In genomic region chr22:27107824-27108223, GRCh38 we compare ENCODE assay signal across 8 cellular contexts.
DNase-seq lines count a peak whose midpoint lies in the region; TF ChIP-seq lines count a peak whose summit lies in the region.

No MANE protein-coding gene starts in this region.

- intact Hi-C loops in PC-9 (cut with micrococcal nuclease; ENCODE audit: unreplicated experiment), result no loop called here

- H3F3A ChIP-seq in PC-9 (ENCODE audit: insufficient read depth, low read depth), result peaks cover 11% of the 10 kb centered on the region

- no peaks in the 10 kb centered on the region for H3K79me2 ChIP-seq in PC-9 (ENCODE audit: low read depth)

- H3K27me3 ChIP-seq in PC-9 (ENCODE audit: insufficient read depth, low read depth) (no peaks in the 10 kb centered on the region), rectal smooth muscle tissue (ENCODE audit: control insufficient read depth, insufficient read depth, low read length) (no peaks in the 10 kb centered on the region)

- H3K4me3 Mint-ChIP-seq in activated CD4-positive, alpha-beta memory T cell treated with anti-CD3 and anti-CD28 coated beads, Interleukin-2, amount 10 ng/mL, durations not matched to agents 7 days and 5 days, result no peak overlapping the region

- H3K9me2 ChIP-seq in PC-9 (ENCODE audit: insufficient read depth), result no peaks in the 10 kb centered on the region

- DNase-seq in GM04504 (ENCODE audit: low read depth), result peak; percentile 84
- DNase-seq in PC-9, result peak; percentile 80 to 96
- peak; percentile 90 for DNase-seq in fibroblast of mammary gland (ENCODE audit: low read depth)
- no peak for DNase-seq in activated CD4-positive, alpha-beta memory T cell treated with anti-CD3 and anti-CD28 coated beads, Interleukin-2, amount 10 ng/mL, durations not matched to agents 7 days and 5 days
- DNase-seq in activated CD4-positive, alpha-beta T cell treated with anti-CD3 and anti-CD28 coated beads for 48 hours, result no peak
- no peak for DNase-seq in GDM1 (lab: John Stamatoyannopoulos, UW)
- no peak for DNase-seq in activated naive CD4-positive, alpha-beta T cell (lab: John Stamatoyannopoulos, UW)

- H3K9ac ChIP-seq in rectal smooth muscle tissue (ENCODE audit: low read length), result no peak overlapping the region

- H3K4me1 ChIP-seq in PC-9 (replicated peaks; ENCODE audit: insufficient read depth), result peaks cover 52% of the 10 kb centered on the region
- peaks cover 33% of the 10 kb centered on the region for H3K4me1 ChIP-seq in rectal smooth muscle tissue (ENCODE audit: control insufficient read depth, insufficient read depth, low read length)

- no peaks in the 10 kb centered on the region for H3K4me1 Mint-ChIP-seq in activated CD4-positive, alpha-beta memory T cell treated with anti-CD3 and anti-CD28 coated beads, Interleukin-2, amount 10 ng/mL, durations not matched to agents 7 days and 5 days

- H2AFZ ChIP-seq in PC-9, result no peak overlapping the region

- H3K9me3 ChIP-seq in PC-9 (ENCODE audit: insufficient read depth, low read depth), result no peaks in the 10 kb centered on the region

- H4K20me1 ChIP-seq in PC-9 (ENCODE audit: insufficient read depth), result no peaks in the 10 kb centered on the region

- no peak overlapping the region for H3K27ac ChIP-seq in PC-9
- H3K27ac ChIP-seq in rectal smooth muscle tissue (ENCODE audit: low read depth, low read length), result peak overlapping the region; percentile 85

- POLR2A ChIA-PET in PC-9 (lab: Charles Lee; ENCODE audit: unreplicated experiment), result no interaction called here
- POLR2A ChIA-PET in activated CD4-positive, alpha-beta memory T cell treated with anti-CD3 and anti-CD28 coated beads, Interleukin-2, amount 10 ng/mL, durations not matched to agents 7 days and 5 days (lab: Charles Lee), result no interaction called here

- BruUV-seq in PC-9 (replicated peaks; lab: Mats Ljungman, UMichigan), result no TSS peak

- H3K4me3 ChIP-seq in PC-9, result no peak overlapping the region
- no peak overlapping the region for H3K4me3 ChIP-seq in fibroblast of mammary gland (ENCODE audit: control insufficient read depth, low read depth, low read length)
- H3K4me3 ChIP-seq in rectal smooth muscle tissue (ENCODE audit: low read length), result no peak overlapping the region

- H3K36me3 ChIP-seq in PC-9 (ENCODE audit: low read depth) (no peaks in the 10 kb centered on the region), rectal smooth muscle tissue (ENCODE audit: control insufficient read depth, insufficient read depth, low read length) (no peaks in the 10 kb centered on the region)

- TF ChIP-seq CTCF in PC-9 (conservative IDR thresholded peaks at IDR 0.05) (no peak), fibroblast of mammary gland (conservative IDR thresholded peaks at IDR 0.05; ENCODE audit: control insufficient read depth, insufficient read depth, low read depth, low read length) (no peak)

- no peak overlapping the region for H3K27ac Mint-ChIP-seq in activated CD4-positive, alpha-beta memory T cell treated with anti-CD3 and anti-CD28 coated beads, Interleukin-2, amount 10 ng/mL, durations not matched to agents 7 days and 5 days

- CTCF ChIA-PET in PC-9 (lab: Charles Lee), result interaction anchor here (0.6 kb wide), 1 partner anchor 43 kb away, joined by 3 read pairs; no protein-coding TSS in a partner anchor
- CTCF ChIA-PET in activated CD4-positive, alpha-beta memory T cell treated with anti-CD3 and anti-CD28 coated beads, Interleukin-2, amount 10 ng/mL, durations not matched to agents 7 days and 5 days (lab: Charles Lee), result no interaction called here

- H3K4me2 ChIP-seq in PC-9, result no peak overlapping the region

- peaks cover 6% of the 10 kb centered on the region for H3K9me3 Mint-ChIP-seq in activated CD4-positive, alpha-beta memory T cell treated with anti-CD3 and anti-CD28 coated beads, Interleukin-2, amount 10 ng/mL, durations not matched to agents 7 days and 5 days

- peaks cover 1% of the 10 kb centered on the region for H3K27me3 Mint-ChIP-seq in activated CD4-positive, alpha-beta memory T cell treated with anti-CD3 and anti-CD28 coated beads, Interleukin-2, amount 10 ng/mL, durations not matched to agents 7 days and 5 days

- H3K36me3 Mint-ChIP-seq in activated CD4-positive, alpha-beta memory T cell treated with anti-CD3 and anti-CD28 coated beads, Interleukin-2, amount 10 ng/mL, durations not matched to agents 7 days and 5 days (ENCODE audit: low read depth), result no peaks in the 10 kb centered on the region

Comparison
In these comparisons a context has a peak if more than half of its experiments do, and no peak if none do; other contexts are left out.
1. DNase-seq: peak in GM04504 (single experiment), PC-9 (2 of 2) and fibroblast of mammary gland (single experiment); none in activated CD4-positive, alpha-beta memory T cell treated with anti-CD3 and anti-CD28 coated beads, Interleukin-2, amount 10 ng/mL, durations not matched to agents 7 days and 5 days (single experiment), activated CD4-positive, alpha-beta T cell treated with anti-CD3 and anti-CD28 coated beads for 48 hours (single experiment), GDM1 (single experiment) and activated naive CD4-positive, alpha-beta T cell (0 of 4).